In genomic region chr1:36187800-36188593, GRCh38 we compare ENCODE assay signal across 1 cellular context.
TF ChIP-seq lines count a peak whose summit lies in the region.

No MANE protein-coding gene starts in this region.

TF ChIP-seq in HepG2, 621 proteins besides CTCF, POLR2A, EP300 and RAD21 (continued from another document):
- TF ChIP-seq ZNF407 (CRISPR knock-in tag; IDR thresholded peaks at IDR 0.05; ENCODE audit: not compliant biosample characterization) (no peak), HNF1B (CRISPR knock-in tag; IDR thresholded peaks at IDR 0.05) (no peak), ZNF83 (CRISPR knock-in tag; IDR thresholded peaks at IDR 0.05; ENCODE audit: borderline replicate concordance) (no peak), ZMAT3 (CRISPR knock-in tag; conservative IDR thresholded peaks at IDR 0.05) (no peak), KAT8 (CRISPR knock-in tag; IDR thresholded peaks at IDR 0.05) (0 out of 2 replicates have a peak, but pooled peaks have one; percentile 46), TBX3 (IDR thresholded peaks at IDR 0.05; ENCODE audit: borderline replicate concordance) (no peak), FOSL2 (CRISPR knock-in tag; IDR thresholded peaks at IDR 0.05) (peak; percentile 52; the same call in 1 of the 2 replicates), ZNF510 (CRISPR knock-in tag; IDR thresholded peaks at IDR 0.05; ENCODE audit: low read depth) (no peak), ZFX (CRISPR knock-in tag; IDR thresholded peaks at IDR 0.05; ENCODE audit: low read depth) (peak; percentile 89), ISL2 (CRISPR knock-in tag; IDR thresholded peaks at IDR 0.05) (no peak), ZNF276 (CRISPR knock-in tag; IDR thresholded peaks at IDR 0.05; ENCODE audit: low read depth) (no peak), E2F1 (CRISPR knock-in tag; IDR thresholded peaks at IDR 0.05) (no peak), DDIT3 (CRISPR knock-in tag; IDR thresholded peaks at IDR 0.05) (no peak), SP4 (CRISPR knock-in tag; IDR thresholded peaks at IDR 0.05) (no peak), SMC3 (IDR thresholded peaks at IDR 0.05; ENCODE audit: low read length) (peak; percentile 96), ZBTB14 (CRISPR knock-in tag; IDR thresholded peaks at IDR 0.05) (no peak), ZNF768 (CRISPR knock-in tag; IDR thresholded peaks at IDR 0.05) (no peak), TFE3 (CRISPR knock-in tag; IDR thresholded peaks at IDR 0.05) (no peak), GFI1 (CRISPR knock-in tag; IDR thresholded peaks at IDR 0.05; ENCODE audit: borderline replicate concordance) (no peak), ZNF710 (CRISPR knock-in tag; IDR thresholded peaks at IDR 0.05; ENCODE audit: borderline replicate concordance) (peak; percentile 71; the same call in 1 of the 2 replicates), POGK (CRISPR knock-in tag; conservative IDR thresholded peaks at IDR 0.05) (peak; percentile 94), MIER2 (CRISPR knock-in tag; IDR thresholded peaks at IDR 0.05) (0 out of 2 replicates have a peak, but pooled peaks have one; percentile 60), ZNF772 (CRISPR knock-in tag; IDR thresholded peaks at IDR 0.05) (no peak), SMAD9 (CRISPR knock-in tag; IDR thresholded peaks at IDR 0.05) (no peak), AGO2 (optimal IDR thresholded peaks at IDR 0.05; ENCODE audit: low read depth, low read length) (no peak), ZNF557 (CRISPR knock-in tag; IDR thresholded peaks at IDR 0.05) (no peak), E2F5 (CRISPR knock-in tag; conservative IDR thresholded peaks at IDR 0.05) (no peak), PHB2 (IDR thresholded peaks at IDR 0.05; ENCODE audit: partially characterized antibody) (no peak), ZBTB2 (CRISPR knock-in tag; IDR thresholded peaks at IDR 0.05; ENCODE audit: low read depth) (no peak), ZNF292 (CRISPR knock-in tag; IDR thresholded peaks at IDR 0.05; ENCODE audit: borderline replicate concordance, low read depth) (no peak), ZNF460 (CRISPR knock-in tag; IDR thresholded peaks at IDR 0.05; ENCODE audit: borderline replicate concordance) (no peak), ZNF878 (CRISPR knock-in tag; IDR thresholded peaks at IDR 0.05) (no peak)
